Comparison of ENCODE assay signal across 13 cellular contexts in genomic region chr1:10599194-10599861, GRCh38.
DNase-seq lines count a peak whose midpoint lies in the region; ATAC-seq, FAIRE-seq and TF ChIP-seq lines count a peak whose summit lies in the region.
"Had no signal": no experiment of that assay in that cellular context is flagged by ENCODE, and none has a peak within 500 bp of the region (broad histone marks: within the 10 kb centered on the region; RNA-seq: fewer than 3 reads in every experiment).

No MANE protein-coding gene starts in this region.

- H3K27ac Mint-ChIP-seq in HFFc6 (peak overlapping the region; percentile 93), astrocyte (ENCODE audit: unreplicated experiment) (peak overlapping the region; percentile 76), T-helper 17 cell (no peak overlapping the region)
- no peak overlapping the region for H3K27ac Mint-ChIP-seq in activated T-cell treated with anti-CD3 and anti-CD28 coated beads, Interleukin-2, amount 50 U/mL, for 24 hours
- H3K27ac Mint-ChIP-seq: activated CD4-positive, alpha-beta T cell treated with anti-CD3 and anti-CD28 coated beads, Interleukin-2, amount 10 ng/mL, durations not matched to agents 24 days and 14 days; activated naive CD4-positive, alpha-beta T cell treated with anti-CD3 and anti-CD28 coated beads, Interleukin-2, amount 10 ng/mL, durations not matched to agents 7 days and 5 days had no signal

- TF ChIP-seq POLR2A in thyroid gland (IDR thresholded peaks at IDR 0.05) = no peak

- no peak overlapping the region for H3K4me3 ChIP-seq in astrocyte (ENCODE audit: insufficient read depth, low read depth, low read length)
- H3K4me3 ChIP-seq in kidney (ENCODE audit: low read length in 2 of 2) = no peak overlapping the region
- H3K4me3 ChIP-seq in thyroid gland (replicated peaks in 1 of 3) = no peak overlapping the region
- H3K4me3 ChIP-seq: sigmoid colon had no signal

- H3K4me2 ChIP-seq in astrocyte (ENCODE audit: low read length) = peak overlapping the region; percentile 55

- intact Hi-C loops in kidney (cut with DNase I) = no loop called here
- intact Hi-C loops in thyroid gland (cut with DNase I) = no loop called here

- H3K9me3 Mint-ChIP-seq in HFFc6 (no peaks in the 10 kb centered on the region), astrocyte (ENCODE audit: unreplicated experiment) (peaks cover 3% of the 10 kb centered on the region)
- no peaks in the 10 kb centered on the region for H3K9me3 Mint-ChIP-seq in activated T-cell treated with anti-CD3 and anti-CD28 coated beads, Interleukin-2, amount 50 U/mL, for 24 hours
- H3K9me3 Mint-ChIP-seq: activated CD4-positive, alpha-beta T cell treated with anti-CD3 and anti-CD28 coated beads, Interleukin-2, amount 10 ng/mL, durations not matched to agents 24 days and 14 days; activated naive CD4-positive, alpha-beta T cell treated with anti-CD3 and anti-CD28 coated beads, Interleukin-2, amount 10 ng/mL, durations not matched to agents 7 days and 5 days had no signal

- H3K4me1 ChIP-seq in astrocyte (ENCODE audit: insufficient read depth, low read length) = peaks cover 14% of the 10 kb centered on the region
- H3K4me1 ChIP-seq in kidney (ENCODE audit: control insufficient read depth in 1 of 2, insufficient read depth in 1 of 2, low read depth in 1 of 2, low read length in 2 of 2) = peaks cover 12 to 23% of the 10 kb centered on the region in 2 donors
- H3K4me1 ChIP-seq in thyroid gland = peaks cover 29 to 33% of the 10 kb centered on the region in 2 donors

- H3K27me3 Mint-ChIP-seq in HFFc6 (ENCODE audit: insufficient read depth) (peaks cover 2% of the 10 kb centered on the region; the same call in 1 of the 2 replicates), astrocyte (ENCODE audit: low read depth, unreplicated experiment) (no peaks in the 10 kb centered on the region), T-helper 17 cell (no peaks in the 10 kb centered on the region)
- H3K27me3 Mint-ChIP-seq in activated T-cell treated with anti-CD3 and anti-CD28 coated beads, Interleukin-2, amount 50 U/mL, for 24 hours = no peaks in the 10 kb centered on the region
- H3K27me3 Mint-ChIP-seq: activated CD4-positive, alpha-beta T cell treated with anti-CD3 and anti-CD28 coated beads, Interleukin-2, amount 10 ng/mL, durations not matched to agents 24 days and 14 days; activated naive CD4-positive, alpha-beta T cell treated with anti-CD3 and anti-CD28 coated beads, Interleukin-2, amount 10 ng/mL, durations not matched to agents 7 days and 5 days had no signal

- peak; percentile 85 for DNase-seq in HFFc6
- peak; percentile 91 for DNase-seq in astrocyte (ENCODE audit: low read depth)
- DNase-seq in kidney = no peak
- peak in 1 of 2 donors; percentile 50 for DNase-seq in thyroid gland
- no peak for DNase-seq in activated T-cell treated with anti-CD3 and anti-CD28 coated beads, Interleukin-2, amount 50 U/mL, for 24 hours
- DNase-seq in T-helper 17 cell = no peak
- DNase-seq: activated CD4-positive, alpha-beta T cell treated with anti-CD3 and anti-CD28 coated beads, Interleukin-2, amount 10 ng/mL, durations not matched to agents 24 days and 14 days; activated naive CD4-positive, alpha-beta T cell treated with anti-CD3 and anti-CD28 coated beads, Interleukin-2, amount 10 ng/mL, durations not matched to agents 7 days and 5 days; NCI-H345; sigmoid colon; stimulated activated CD8-positive, alpha-beta memory T cell treated with anti-CD3 and anti-CD28 coated beads, Interleukin-4, amount 100 ng/mL, for 48 hours had no signal

- no peak overlapping the region for H2AFZ ChIP-seq in astrocyte (ENCODE audit: low read depth, low read length)

- WGBS in thyroid gland, 2 donors = 71 to 78% methylated on average over 6 of the region's 6 CpGs

- H4K20me1 ChIP-seq in astrocyte (ENCODE audit: insufficient read depth, low read length) = peaks cover 7% of the 10 kb centered on the region

- H3K27ac ChIP-seq in astrocyte (ENCODE audit: low read depth, low read length) (peak overlapping the region; percentile 79), kidney (ENCODE audit: low read depth in 2 of 2, low read length in 2 of 2) (peak overlapping the region; percentile 3 to 43), thyroid gland (peak overlapping the region; percentile 32 to 74 (median 55))
- H3K27ac ChIP-seq: sigmoid colon had no signal

- TF ChIP-seq CTCF in HFFc6 (IDR thresholded peaks at IDR 0.05) = no peak
- no peak for TF ChIP-seq CTCF in astrocyte (IDR thresholded peaks at IDR 0.05; ENCODE audit: insufficient read depth, low read depth, low read length)
- TF ChIP-seq CTCF in kidney (IDR thresholded peaks at IDR 0.05; ENCODE audit: borderline replicate concordance, extremely low read depth, insufficient read depth) = no peak
- no peak for TF ChIP-seq CTCF in thyroid gland (IDR thresholded peaks at IDR 0.05)

- H3K79me2 ChIP-seq in astrocyte (ENCODE audit: insufficient read depth, low read length) = no peaks in the 10 kb centered on the region

- peak overlapping the region; percentile 72 for H3K4me3 Mint-ChIP-seq in HFFc6
- H3K4me3 Mint-ChIP-seq in astrocyte (ENCODE audit: unreplicated experiment) = no peak overlapping the region
- no peak overlapping the region for H3K4me3 Mint-ChIP-seq in activated T-cell treated with anti-CD3 and anti-CD28 coated beads, Interleukin-2, amount 50 U/mL, for 24 hours
- H3K4me3 Mint-ChIP-seq in T-helper 17 cell = no peak overlapping the region
- H3K4me3 Mint-ChIP-seq: activated CD4-positive, alpha-beta T cell treated with anti-CD3 and anti-CD28 coated beads, Interleukin-2, amount 10 ng/mL, durations not matched to agents 24 days and 14 days; activated naive CD4-positive, alpha-beta T cell treated with anti-CD3 and anti-CD28 coated beads, Interleukin-2, amount 10 ng/mL, durations not matched to agents 7 days and 5 days had no signal

- H3K9me3 ChIP-seq in astrocyte (ENCODE audit: insufficient read depth, low read depth, low read length) (no peaks in the 10 kb centered on the region), kidney (ENCODE audit: control insufficient read depth in 1 of 2, low read length in 2 of 2) (no peaks in the 10 kb centered on the region), thyroid gland (no peaks in the 10 kb centered on the region), T-helper 17 cell (ENCODE audit: control insufficient read depth, low read length, poor library complexity, severe bottlenecking) (no peaks in the 10 kb centered on the region)
- H3K9me3 ChIP-seq: sigmoid colon had no signal

- H3K4me1 Mint-ChIP-seq in HFFc6 (ENCODE audit: low read depth) (peaks cover 66% of the 10 kb centered on the region), astrocyte (ENCODE audit: low read depth, unreplicated experiment) (peaks cover 20% of the 10 kb centered on the region), T-helper 17 cell (no peaks in the 10 kb centered on the region)
- no peaks in the 10 kb centered on the region for H3K4me1 Mint-ChIP-seq in activated T-cell treated with anti-CD3 and anti-CD28 coated beads, Interleukin-2, amount 50 U/mL, for 24 hours (ENCODE audit: low read depth)
- H3K4me1 Mint-ChIP-seq: activated CD4-positive, alpha-beta T cell treated with anti-CD3 and anti-CD28 coated beads, Interleukin-2, amount 10 ng/mL, durations not matched to agents 24 days and 14 days; activated naive CD4-positive, alpha-beta T cell treated with anti-CD3 and anti-CD28 coated beads, Interleukin-2, amount 10 ng/mL, durations not matched to agents 7 days and 5 days had no signal

- H3K27me3 ChIP-seq in astrocyte (ENCODE audit: insufficient read depth, low read length) (no peaks in the 10 kb centered on the region), thyroid gland (no peaks in the 10 kb centered on the region)
- H3K27me3 ChIP-seq: sigmoid colon had no signal

- no peak for ATAC-seq in HG02884 (IDR thresholded peaks at IDR 0.05; ENCODE audit: unreplicated experiment)
- no peak for ATAC-seq in T-helper 17 cell
- ATAC-seq in GM21825 (IDR thresholded peaks at IDR 0.05; ENCODE audit: unreplicated experiment) = no peak

- FAIRE-seq in astrocyte (lab: Jason Lieb, UNC) = no peak
- no peak for FAIRE-seq in kidney (lab: Jason Lieb, UNC)

- peaks cover 7% of the 10 kb centered on the region; the same call in 1 of the 2 replicates for H3K36me3 Mint-ChIP-seq in HFFc6 (ENCODE audit: low read depth)
- peaks cover 6% of the 10 kb centered on the region for H3K36me3 Mint-ChIP-seq in astrocyte (ENCODE audit: low read depth, unreplicated experiment)
- H3K36me3 Mint-ChIP-seq in activated T-cell treated with anti-CD3 and anti-CD28 coated beads, Interleukin-2, amount 50 U/mL, for 24 hours (ENCODE audit: low read depth) = peaks cover 38% of the 10 kb centered on the region
- H3K36me3 Mint-ChIP-seq in T-helper 17 cell (ENCODE audit: low read depth) = peaks cover 3% of the 10 kb centered on the region

- H3K9ac ChIP-seq in astrocyte (ENCODE audit: low read length) (peak overlapping the region; percentile 57), kidney (ENCODE audit: low read length in 2 of 2) (peak overlapping the region in 1 of 2 donors; percentile 36)

- no peaks in the 10 kb centered on the region for H3K36me3 ChIP-seq in astrocyte (ENCODE audit: insufficient read depth, low read length)
- H3K36me3 ChIP-seq in kidney (ENCODE audit: control insufficient read depth in 1 of 2, insufficient read depth in 2 of 2, low read length in 2 of 2) = peaks cover 0 to 3% of the 10 kb centered on the region in 2 donors
- no peaks in the 10 kb centered on the region for H3K36me3 ChIP-seq in thyroid gland
- H3K36me3 ChIP-seq: sigmoid colon had no signal

Comparison
In these comparisons a context has a peak if more than half of its experiments do, and no peak if none do; other contexts are left out.
1. DNase-seq: peak in HFFc6 (single experiment) and astrocyte (single experiment); none in kidney (single experiment), activated T-cell treated with anti-CD3 and anti-CD28 coated beads, Interleukin-2, amount 50 U/mL, for 24 hours (single experiment) and T-helper 17 cell (0 of 3).
2. H3K27ac Mint-ChIP-seq: peak in HFFc6 (single experiment) and astrocyte (single experiment); none in activated T-cell treated with anti-CD3 and anti-CD28 coated beads, Interleukin-2, amount 50 U/mL, for 24 hours (single experiment) and T-helper 17 cell (single experiment).
3. H3K27ac ChIP-seq: peak in every context shown above with its lines; median percentile 79 in astrocyte; 55 in thyroid gland; 23 in kidney.